19 cellular contexts compared by ENCODE assay signal in genomic region chr2:199933466-199933865, GRCh38. TPM values are rescaled to one million over a fixed set of nuclear protein-coding genes. Genes with fewer than 3 reads are reported as not detected.
DNase-seq lines count a peak whose midpoint lies in the region; ATAC-seq, FAIRE-seq and TF ChIP-seq lines count a peak whose summit lies in the region.
"Had no signal": no experiment of that assay in that cellular context is flagged by ENCODE, and none has a peak within 500 bp of the region (broad histone marks: within the 10 kb centered on the region; RNA-seq: fewer than 3 reads in every experiment).

No MANE protein-coding gene starts in this region.

- no peak for TF ChIP-seq CTCF in pancreas (IDR thresholded peaks at IDR 0.05)

- H3K27me3 ChIP-seq in pancreas: no peaks in the 10 kb centered on the region

- DNase-seq in ELR (ENCODE audit: low read depth) (peak; percentile 41), M059J (ENCODE audit: low read depth) (peak; percentile 67), pancreas (no peak), NCI-H748 treated with DMSO at 0.1 percent for 48 hours (lab: John Stamatoyannopoulos, UW) (no peak)
- DNase-seq: activated CD4-positive, alpha-beta T cell treated with anti-CD3 and anti-CD28 coated beads, Interleukin-2, amount 50 U/mL, for 1 hour; aorta; COR-L47; foreskin melanocyte; hippocampal formation; NCI-H187 treated with DMSO at 0.1 percent for 48 hours; NCI-H226; PC-9; SIG-M5; stimulated activated CD4-positive, alpha-beta T cell treated with anti-CD3 and anti-CD28 coated beads, Interleukin-12 subunit alpha, Interleukin-12 subunit beta, amount 100 ng/mL, for 4 hours had no signal

- ATAC-seq in pancreas (no peak), GM21723 (IDR thresholded peaks at IDR 0.05; ENCODE audit: unreplicated experiment) (no peak), GM18502 (IDR thresholded peaks at IDR 0.05; ENCODE audit: poor library complexity, unreplicated experiment) (no peak), HG02885 (IDR thresholded peaks at IDR 0.05; ENCODE audit: poor library complexity, unreplicated experiment) (no peak)

- intact Hi-C loops in pancreas (cut with DNase I): no loop called here

- H3K9me3 ChIP-seq in pancreas: peaks cover 0 to 4% (median 0%) of the 10 kb centered on the region in 4 donors

- H3K4me1 ChIP-seq in pancreas: peaks cover 0 to 4% (median 0%) of the 10 kb centered on the region in 3 donors

- H3K4me3 ChIP-seq in pancreas: no peak overlapping the region
- H3K4me3 ChIP-seq: PC-9 had no signal

- FAIRE-seq in colon (lab: Jason Lieb, UNC) (peak; percentile 18), pancreas (lab: Jason Lieb, UNC) (peak; percentile 13)
- FAIRE-seq: keratinocyte had no signal

- H3K36me3 ChIP-seq in pancreas: peaks cover 0 to 31% (median 0%) of the 10 kb centered on the region in 3 donors

- H3K27ac ChIP-seq in pancreas: no peak overlapping the region

- 77% methylated on average over 3 of the region's 3 CpGs for WGBS in pancreas, 2 donors

RNA-seq across cellular contexts. Expression of gene TYW5, which starts 21.8 kb away (rescaled TPM):
- 4.7 and 6.4 TPM in 2 replicates for total RNA-seq in M059J (2014; rRNA removed; shearing (Covaris generic))
- total RNA-seq in pancreas: 1 to 10 TPM; 2.0 to 4.9 (median 2.5) TPM
- 1 to 10 TPM; 2.2 to 3.0 TPM for polyA plus RNA-seq in pancreas

RNA-seq across cellular contexts. Expression of gene MAIP1, which starts 21.9 kb away (rescaled TPM):
- total RNA-seq in M059J (2014; rRNA removed; shearing (Covaris generic)): 27.4 and 34.1 TPM in 2 replicates
- total RNA-seq in pancreas: 1 to 10 TPM; 3.6 to 8.8 (median 6.4) TPM
- polyA plus RNA-seq in pancreas: 1 to 10 TPM; 3.7 to 8.4 TPM

RNA-seq across cellular contexts. Expression of gene C2orf69, which starts 22.4 kb away (rescaled TPM):
- 10.0 and 13.5 TPM in 2 replicates for total RNA-seq in M059J (2014; rRNA removed; shearing (Covaris generic))
- 1 to 10 TPM; 6.2 to 8.3 (median 7.6) TPM for total RNA-seq in pancreas
- polyA plus RNA-seq in pancreas: 1 to 10 TPM; 3.5 to 4.9 TPM

Comparison
In these comparisons a context has a peak if more than half of its experiments do, and no peak if none do; other contexts are left out.
1. DNase-seq: peak in ELR (single experiment) and M059J (single experiment); none in pancreas (0 of 6) and NCI-H748 treated with DMSO at 0.1 percent for 48 hours (single experiment).